ENCODE assay signal across 17 cellular contexts in genomic region chr2:44335806-44336538, GRCh38.
"Had no signal": no experiment of that assay in that cellular context is flagged by ENCODE, and none has a peak within 500 bp of the region (broad histone marks: within the 10 kb centered on the region; RNA-seq: fewer than 3 reads in every experiment).

No MANE protein-coding gene starts in this region.

- ATAC-seq: gastroesophageal sphincter; heart right ventricle; left lobe of liver; naive thymus-derived CD4-positive, alpha-beta T cell; sciatic nerve; upper lobe of right lung had no signal

- DNase-seq: activated CD4-positive, alpha-beta T cell treated with anti-CD3 and anti-CD28 coated beads, Interleukin-2, amount 10 ng/mL, durations not matched to agents 7 days and 5 days; activated CD4-positive, CD25-positive, alpha-beta regulatory T cell; activated CD8-positive, alpha-beta memory T cell treated with anti-CD3 and anti-CD28 coated beads for 24 hours; activated gamma-delta T cell treated with Interleukin-2 at 50 U/mL for 16 hours; effector memory CD4-positive, alpha-beta T cell; heart right ventricle; islet precursor cell; naive thymus-derived CD4-positive, alpha-beta T cell; ovary; spleen; stimulated activated CD4-positive, alpha-beta T cell treated with anti-CD3 and anti-CD28 coated beads, Interleukin-1b, Interleukin-23, amount 100 ng/mL, for 48 hours; stomach; testis; upper lobe of right lung had no signal
